In the genomic region with DNA sequence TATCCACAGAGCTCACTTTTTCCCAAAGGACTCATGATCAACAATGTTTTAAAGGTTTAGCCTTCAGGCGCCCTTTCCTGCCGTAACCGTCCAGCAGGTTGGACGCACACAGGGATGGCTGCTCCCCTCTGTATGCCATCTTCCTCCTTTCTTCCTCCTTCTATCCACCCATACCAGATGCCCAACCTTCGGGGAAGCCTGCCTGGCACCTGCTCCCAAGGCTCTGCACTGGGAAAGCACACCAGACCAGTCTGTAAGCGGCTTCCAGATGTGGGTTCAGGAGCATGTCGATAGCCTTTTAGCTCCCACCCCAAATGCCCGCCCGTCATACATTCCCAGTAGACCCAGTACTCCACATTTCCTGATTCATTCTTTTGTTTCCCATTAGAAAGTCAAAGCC, we compare ENCODE assay signal across 19 cellular contexts. TPM values are rescaled to one million over a fixed set of nuclear protein-coding genes. Genes with fewer than 3 reads are reported as not detected.
DNase-seq lines count a peak whose midpoint lies in the region; ATAC-seq and TF ChIP-seq lines count a peak whose summit lies in the region.
"Had no signal": no experiment of that assay in that cellular context is flagged by ENCODE, and none has a peak within 500 bp of the region (broad histone marks: within the 10 kb centered on the region; RNA-seq: fewer than 3 reads in every experiment).

No MANE protein-coding gene starts in this region.

- H3K36me3 Mint-ChIP-seq in T-helper 17 cell (ENCODE audit: low read depth) (peaks cover 5% of the 10 kb centered on the region), neural crest cell (ENCODE audit: low read depth) (no peaks in the 10 kb centered on the region)

- no peak overlapping the region for H3K14ac ChIP-seq in IMR-90 (replicated peaks; ENCODE audit: low read depth, low read length)

- dilution Hi-C loops in IMR-90 (cut with HindIII; ENCODE audit: low sequenced_read_pairs, unreplicated experiment): no loop called here

- POLR2A ChIA-PET in IMR-90 (lab: Charles Lee; ENCODE audit: unreplicated experiment): no interaction called here

- CTCF ChIA-PET in IMR-90 (lab: Yijun Ruan, JAX): no interaction called here

- TF ChIP-seq EP300 in stomach (IDR thresholded peaks at IDR 0.05): no peak

- in situ Hi-C loops in IMR-90 (cut with MboI; ENCODE audit: low sequenced_read_pairs): no loop called here

- ATAC-seq in IMR-90 (ENCODE audit: low read depth) (no peak), T-helper 17 cell (no peak), GM19023 (IDR thresholded peaks at IDR 0.05; ENCODE audit: unreplicated experiment) (no peak)

- 100% methylated on average over 3 of the region's 9 CpGs; no CpG with 5 or more reads in 1 of the 2 experiments for WGBS in IMR-90 (ENCODE audit: extremely low coverage in 2 of 2, insufficient read length in 1 of 2), 2 experiments
- WGBS in stomach, 5 donors: 90 to 97% (median 95%) methylated on average over 9 of the region's 9 CpGs

- H3K4me1 Mint-ChIP-seq in T-helper 17 cell (peaks cover 3% of the 10 kb centered on the region), neural crest cell (peaks cover 38% of the 10 kb centered on the region)

- H2AFZ ChIP-seq in IMR-90 (replicated peaks; ENCODE audit: low read length, poor library complexity): no peak overlapping the region

- H4K5ac ChIP-seq in IMR-90 (ENCODE audit: low read depth, low read length): no peak overlapping the region

- no peaks in the 10 kb centered on the region for H3K9me1 ChIP-seq in IMR-90 (ENCODE audit: insufficient read depth, low read length)

- H2BK120ac ChIP-seq in IMR-90 (ENCODE audit: low read depth, low read length): no peak overlapping the region

- no TSS peak for BruUV-seq in IMR-90 (replicated peaks; lab: Mats Ljungman, UMichigan)

- no peak overlapping the region for H4K91ac ChIP-seq in IMR-90 (ENCODE audit: insufficient read depth, low read depth, low read length)

- peak overlapping the region; percentile 3 for H2AK9ac ChIP-seq in IMR-90 (replicated peaks; ENCODE audit: low read depth, low read length, poor library complexity)

- no peaks in the 10 kb centered on the region for H3K9me3 Mint-ChIP-seq in neural crest cell
- H3K9me3 Mint-ChIP-seq: CD4-positive, alpha-beta T cell had no signal

- no peak overlapping the region for H3K4me2 ChIP-seq in IMR-90 (ENCODE audit: low read depth, low read length)

- H2BK15ac ChIP-seq in IMR-90 (ENCODE audit: low read depth, low read length): no peak overlapping the region

- intact Hi-C loops in IMR-90 (cut with micrococcal nuclease): no loop called here
- intact Hi-C loops in stomach (cut with DNase I; ENCODE audit: low total_unique reads): loop anchor here (10.0 kb wide), 1 partner anchor 177 kb away; no protein-coding TSS in a partner anchor

- no peak overlapping the region for H3K4ac ChIP-seq in IMR-90 (ENCODE audit: low read depth, low read length)

- DNase-seq in IMR-90: no peak
- no peak for DNase-seq in T-helper 17 cell
- DNase-seq in neural crest cell (ENCODE audit: low read depth, low spot score): no peak
- no peak for DNase-seq in stomach
- no peak for DNase-seq in anterior cingulate cortex (lab: John Stamatoyannopoulos, UW)
- DNase-seq in kidney glomerular epithelial cell (lab: John Stamatoyannopoulos, UW): no peak
- DNase-seq: CD4-positive, alpha-beta T cell; COR-L47; DMS79; MM.1S; NCI-H1092; NCI-H1436; NCI-H187 treated with DMSO at 0.1 percent for 48 hours; NCI-H510A; SJCRH30 had no signal

- no peaks in the 10 kb centered on the region for H3K36me3 ChIP-seq in IMR-90 (ENCODE audit: control insufficient read depth, insufficient read depth, low read length)
- no peaks in the 10 kb centered on the region for H3K36me3 ChIP-seq in stomach
- H3K36me3 ChIP-seq: BLaER1, HAP-1, SJCRH30 had no signal

- no peaks in the 10 kb centered on the region for H4K20me1 ChIP-seq in IMR-90 (ENCODE audit: insufficient read depth, low read length)
- H4K20me1 ChIP-seq: BLaER1 had no signal

- TF ChIP-seq POLR2A in IMR-90 (IDR thresholded peaks at IDR 0.05; ENCODE audit: low read depth, low read length) (no peak), stomach (IDR thresholded peaks at IDR 0.05) (no peak)

- no peak overlapping the region for H2AK5ac ChIP-seq in IMR-90 (ENCODE audit: low read depth, low read length)

- H3K27me3 ChIP-seq in IMR-90 (ENCODE audit: control insufficient read depth, insufficient read depth, low read length) (peaks cover 8% of the 10 kb centered on the region; the same call in 1 of the 2 replicates), stomach (no peaks in the 10 kb centered on the region)
- H3K27me3 ChIP-seq: BLaER1, SJCRH30 had no signal

- H3K9me3 ChIP-seq in IMR-90 (ENCODE audit: control insufficient read depth, insufficient read depth, low read length) (no peaks in the 10 kb centered on the region), T-helper 17 cell (ENCODE audit: control insufficient read depth, low read length, poor library complexity, severe bottlenecking) (no peaks in the 10 kb centered on the region), stomach (no peaks in the 10 kb centered on the region)
- H3K9me3 ChIP-seq: BLaER1, HAP-1, SJCRH30 had no signal

- no peak overlapping the region for H3K4me3 ChIP-seq in IMR-90 (ENCODE audit: insufficient read depth, low read depth, low read length)
- H3K4me3 ChIP-seq in stomach: no peak overlapping the region
- H3K4me3 ChIP-seq: BLaER1, HAP-1, SJCRH30 had no signal

- no peak overlapping the region for H4K8ac ChIP-seq in IMR-90 (ENCODE audit: low read depth in 2 of 2, low read length in 2 of 2)

- H3K27ac Mint-ChIP-seq in T-helper 17 cell (peak overlapping the region; percentile 27), neural crest cell (ENCODE audit: unreplicated experiment) (peak overlapping the region; percentile 43)
- H3K27ac Mint-ChIP-seq: CD4-positive, alpha-beta T cell had no signal

- H2BK20ac ChIP-seq in IMR-90 (ENCODE audit: low read depth, low read length): no peak overlapping the region

- no peak overlapping the region for H3K18ac ChIP-seq in IMR-90 (ENCODE audit: low read depth, low read length)

- H3K4me3 Mint-ChIP-seq in T-helper 17 cell (no peak overlapping the region), neural crest cell (no peak overlapping the region)
- H3K4me3 Mint-ChIP-seq: CD4-positive, alpha-beta T cell had no signal

- no peak overlapping the region for H2BK5ac ChIP-seq in IMR-90 (ENCODE audit: low read depth, low read length, poor library complexity, severe bottlenecking)

- H3K4me1 ChIP-seq in IMR-90 (ENCODE audit: control insufficient read depth, insufficient read depth, low read length) (peaks cover 4% of the 10 kb centered on the region; the same call in 1 of the 2 replicates), stomach (peaks cover 10 to 43% (median 23%) of the 10 kb centered on the region in 4 donors)
- H3K4me1 ChIP-seq: HAP-1 had no signal

- peaks cover 31% of the 10 kb centered on the region for H3K27me3 Mint-ChIP-seq in T-helper 17 cell
- H3K27me3 Mint-ChIP-seq in neural crest cell (ENCODE audit: low read depth): no peaks in the 10 kb centered on the region
- H3K27me3 Mint-ChIP-seq: CD4-positive, alpha-beta T cell had no signal

- TF ChIP-seq RAD21 in IMR-90 (IDR thresholded peaks at IDR 0.05; ENCODE audit: low read length): no peak

- no peak overlapping the region for H3K9ac ChIP-seq in IMR-90 (ENCODE audit: low read depth, low read length)
- H3K9ac ChIP-seq: BLaER1 had no signal

- TF ChIP-seq CTCF in IMR-90 (conservative IDR thresholded peaks at IDR 0.05; ENCODE audit: low read depth, low read length) (no peak), neural crest cell (conservative IDR thresholded peaks at IDR 0.05) (no peak), stomach (IDR thresholded peaks at IDR 0.05) (no peak)

- H3K56ac ChIP-seq in IMR-90 (ENCODE audit: extremely low read depth, insufficient read depth, low read length): no peak overlapping the region

- no peak overlapping the region for H3K23ac ChIP-seq in IMR-90 (ENCODE audit: low read depth, low read length)

- no peaks in the 10 kb centered on the region for H3K79me1 ChIP-seq in IMR-90 (ENCODE audit: low read depth in 1 of 2, low read length in 2 of 2)

- H3K27ac ChIP-seq in IMR-90 (ENCODE audit: insufficient read depth, low read length): no peak overlapping the region
- H3K27ac ChIP-seq in stomach: peak overlapping the region in 3 of 5 donors; percentile 76 to 82 (median 81)
- H3K27ac ChIP-seq: SJCRH30 had no signal

TF ChIP-seq in IMR-90, 13 proteins besides CTCF, POLR2A, EP300 and RAD21 (continues in another document):
- TF ChIP-seq RCOR1 (IDR thresholded peaks at IDR 0.05; ENCODE audit: insufficient replicate concordance, low read length): no peak
- TF ChIP-seq MXI1 (IDR thresholded peaks at IDR 0.05; ENCODE audit: borderline replicate concordance, low read depth, low read length): no peak
- TF ChIP-seq, protein P1, sequence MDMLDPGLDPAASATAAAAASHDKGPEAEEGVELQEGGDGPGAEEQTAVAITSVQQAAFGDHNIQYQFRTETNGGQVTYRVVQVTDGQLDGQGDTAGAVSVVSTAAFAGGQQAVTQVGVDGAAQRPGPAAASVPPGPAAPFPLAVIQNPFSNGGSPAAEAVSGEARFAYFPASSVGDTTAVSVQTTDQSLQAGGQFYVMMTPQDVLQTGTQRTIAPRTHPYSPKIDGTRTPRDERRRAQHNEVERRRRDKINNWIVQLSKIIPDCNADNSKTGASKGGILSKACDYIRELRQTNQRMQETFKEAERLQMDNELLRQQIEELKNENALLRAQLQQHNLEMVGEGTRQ (IDR thresholded peaks at IDR 0.05; ENCODE audit: low read depth, low read length): no peak
- TF ChIP-seq, protein P2, sequence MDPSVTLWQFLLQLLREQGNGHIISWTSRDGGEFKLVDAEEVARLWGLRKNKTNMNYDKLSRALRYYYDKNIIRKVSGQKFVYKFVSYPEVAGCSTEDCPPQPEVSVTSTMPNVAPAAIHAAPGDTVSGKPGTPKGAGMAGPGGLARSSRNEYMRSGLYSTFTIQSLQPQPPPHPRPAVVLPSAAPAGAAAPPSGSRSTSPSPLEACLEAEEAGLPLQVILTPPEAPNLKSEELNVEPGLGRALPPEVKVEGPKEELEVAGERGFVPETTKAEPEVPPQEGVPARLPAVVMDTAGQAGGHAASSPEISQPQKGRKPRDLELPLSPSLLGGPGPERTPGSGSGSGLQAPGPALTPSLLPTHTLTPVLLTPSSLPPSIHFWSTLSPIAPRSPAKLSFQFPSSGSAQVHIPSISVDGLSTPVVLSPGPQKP (IDR thresholded peaks at IDR 0.05; ENCODE audit: borderline replicate concordance, low read depth, low read length): no peak
- no peak for TF ChIP-seq MAFK (IDR thresholded peaks at IDR 0.05; ENCODE audit: low read depth, low read length)
- no peak for TF ChIP-seq NFE2L2 (IDR thresholded peaks at IDR 0.05; ENCODE audit: low read depth, low read length)
- TF ChIP-seq RFX5 (IDR thresholded peaks at IDR 0.05; ENCODE audit: low read depth, low read length): no peak
- TF ChIP-seq BHLHE40 (IDR thresholded peaks at IDR 0.05; ENCODE audit: low read depth, low read length): no peak

RNA-seq across cellular contexts. Expression of gene STUM, which starts 52.9 kb away (rescaled TPM):
- total RNA-seq in IMR-90 (2012; rRNA removed) (not detected in 2 replicates), T-helper 17 cell (not detected), neural crest cell (0.86 and 1.1 TPM in 2 replicates), stomach (1 to 10 TPM in 3 of 5 donors, under 1 TPM in 2; under 0.01 to 2.8 (median 1.8) TPM)
- polyA plus RNA-seq in IMR-90 (2012; rRNA removed) (not detected in 2 replicates), stomach (1 to 10 TPM in 2 of 3 donors, under 1 TPM in 1; 0.56 to 2.0 (median 1.2) TPM)
- not detected in 2 replicates for polyA plus RNA-seq in IMR-90 (2012; cell fraction: cytosol; rRNA removed)
- not detected in 2 replicates for polyA plus RNA-seq in IMR-90 (2012; cell fraction: nucleus; rRNA removed; ENCODE audit: low replicate concordance)
- total RNA-seq: CD4-positive, alpha-beta T cell; LHCN-M2 had no signal
